In the genomic region with DNA sequence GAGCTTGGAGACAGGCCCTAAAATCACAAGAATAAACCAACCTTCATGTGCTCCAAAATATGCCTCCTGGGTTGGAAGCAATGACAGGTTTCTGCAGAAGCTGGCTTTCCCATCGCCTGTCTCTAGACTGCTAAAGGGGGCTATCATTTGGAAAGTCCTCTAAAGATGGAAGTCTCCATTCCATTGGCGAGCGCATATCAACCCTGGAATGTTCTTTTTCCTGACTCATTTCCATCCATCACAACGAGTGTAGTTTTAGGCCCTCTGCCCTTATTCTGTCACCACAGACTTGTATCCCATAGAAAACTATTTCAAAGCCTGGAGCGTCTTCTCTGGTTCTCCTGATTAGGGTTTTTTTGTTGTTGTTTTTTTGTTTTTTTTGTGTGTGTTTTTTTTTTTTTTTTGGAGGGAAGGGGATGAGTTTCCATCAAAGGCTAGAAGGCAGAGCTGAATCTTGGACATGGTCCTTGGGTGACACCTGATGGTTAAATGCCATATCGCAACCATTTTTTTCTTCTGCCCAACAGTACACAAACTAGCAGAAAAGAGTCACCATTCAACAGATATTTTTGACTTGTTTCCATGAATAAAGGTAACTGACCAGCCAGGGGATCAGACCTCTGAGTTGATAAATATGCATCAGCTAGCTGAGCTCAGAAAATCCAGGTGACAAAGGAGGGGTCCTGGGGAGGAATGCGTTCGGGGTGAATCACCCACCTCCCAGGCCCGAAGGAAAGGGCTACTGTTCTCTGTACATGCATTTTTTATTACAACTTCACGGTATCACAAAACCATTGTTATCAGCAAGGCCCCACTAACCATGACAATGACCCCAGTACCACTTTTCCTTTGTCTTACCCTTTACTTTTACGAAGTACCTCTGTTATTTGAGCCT, we compare ENCODE assay signal across 8 cellular contexts. TPM values are rescaled to one million over a fixed set of nuclear protein-coding genes. Genes with fewer than 3 reads are reported as not detected.
DNase-seq lines count a peak whose midpoint lies in the region; ATAC-seq, FAIRE-seq and TF ChIP-seq lines count a peak whose summit lies in the region.

No MANE protein-coding gene starts in this region.

- FAIRE-seq in TTC549 (lab: Jason Lieb, UNC), result peak; percentile 46

- no peak overlapping the region for H3K27ac ChIP-seq in cardiac muscle cell

- peak; percentile 62 to 69 for DNase-seq in cardiac muscle cell (ENCODE audit: low read depth in 1 of 2, low spot score in 1 of 2)
- no peak for DNase-seq in Right ventricle myocardium inferior (ENCODE audit: missing footprints)
- DNase-seq in MV-4-11 (lab: John Stamatoyannopoulos, UW), result peak; percentile 48
- peak; percentile 69 for DNase-seq in globus pallidus (ENCODE audit: low spot score)
- DNase-seq in renal cortical epithelial cell (ENCODE audit: low read depth), result peak; percentile 58
- no peak for DNase-seq in GOT3 (lab: John Stamatoyannopoulos, UW)
- no peak for DNase-seq in T-helper 9 cell

- no peaks in the 10 kb centered on the region for H3K9me3 ChIP-seq in cardiac muscle cell (ENCODE audit: low read depth)

- no peaks in the 10 kb centered on the region for H3K27me3 ChIP-seq in cardiac muscle cell

- H3K4me1 ChIP-seq in cardiac muscle cell (ENCODE audit: low read depth), result peaks cover 8% of the 10 kb centered on the region

- H3K4me3 ChIP-seq in cardiac muscle cell, result no peak overlapping the region

- no peaks in the 10 kb centered on the region for H3K36me3 ChIP-seq in cardiac muscle cell

- TF ChIP-seq CTCF in cardiac muscle cell (IDR thresholded peaks at IDR 0.05; ENCODE audit: low read depth, low read length), result peak; percentile 66

- intact Hi-C loops in Right ventricle myocardium inferior (cut with DNase I), result loop anchor here (1.0 to 5.0 kb wide), 2 partner anchors 62 to 227 kb away; no protein-coding TSS in a partner anchor

- ATAC-seq in Right ventricle myocardium inferior, result no peak

RNA-seq across cellular contexts. Expression of a gene that starts 40.5 kb away (rescaled TPM):
- total RNA-seq in cardiac muscle cell (5.1 TPM in 2 replicates), Right ventricle myocardium inferior (2.1 TPM), renal cortical epithelial cell (not detected in 2 replicates)
- polyA plus RNA-seq in cardiac muscle cell, result 1.4 and 5.4 TPM in 2 replicates

Comparison
In these comparisons a context has a peak if more than half of its experiments do, and no peak if none do; other contexts are left out.
1. DNase-seq: peak in cardiac muscle cell (2 of 2), MV-4-11 (single experiment), globus pallidus (single experiment) and renal cortical epithelial cell (single experiment); none in Right ventricle myocardium inferior (single experiment), GOT3 (single experiment) and T-helper 9 cell (single experiment).